In genomic region chr4:124658795-124659194, GRCh38 we compare ENCODE assay signal across 7 cellular contexts. TPM values are rescaled to one million over a fixed set of nuclear protein-coding genes. Genes with fewer than 3 reads are reported as not detected.
"Had no signal": no experiment of that assay in that cellular context is flagged by ENCODE, and none has a peak within 500 bp of the region (broad histone marks: within the 10 kb centered on the region; RNA-seq: fewer than 3 reads in every experiment).

No MANE protein-coding gene starts in this region.

- H3K27ac ChIP-seq: HL-60, KMS-11 had no signal

- H3K9ac ChIP-seq: KMS-11 had no signal

- H3K27ac Mint-ChIP-seq: IgD-negative memory B cell had no signal

- H3K4me2 ChIP-seq: KMS-11 had no signal

- H3K4me3 Mint-ChIP-seq: IgD-negative memory B cell had no signal

- H3K4me1 Mint-ChIP-seq: IgD-negative memory B cell had no signal

- H3K36me3 Mint-ChIP-seq: IgD-negative memory B cell had no signal

- DNase-seq: IMR-90, KBM-7, KG1 had no signal

- FAIRE-seq: HTR-8/SVneo had no signal

- H3K27me3 Mint-ChIP-seq: IgD-negative memory B cell had no signal

RNA-seq across cellular contexts. Expression of gene ANKRD50, which starts 53.7 kb away (rescaled TPM):
- polyA plus RNA-seq: IgD-negative memory B cell had no signal
